27 cellular contexts compared by ENCODE assay signal in the genomic region with DNA sequence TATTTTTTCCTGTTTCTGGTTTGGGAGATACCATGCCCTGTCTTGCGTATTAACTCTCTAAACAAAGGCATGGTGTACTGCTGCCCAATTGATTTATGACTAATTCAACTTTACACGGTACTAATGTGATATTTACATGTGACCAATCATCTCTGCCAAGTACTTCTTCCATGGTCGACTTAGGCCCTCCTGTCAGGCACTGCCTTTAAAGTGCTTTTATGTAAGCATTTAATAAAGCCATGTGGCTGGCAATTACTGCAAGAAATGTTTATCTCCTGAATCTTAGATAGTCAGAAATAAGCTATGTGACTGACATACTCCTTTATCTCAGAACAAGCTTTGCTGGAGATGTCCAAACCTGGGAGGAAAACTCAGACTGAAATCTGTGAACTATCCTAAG.
A peak's percentile ranks its signal among the peaks of the same experiment; 100 is the strongest.
DNase-seq lines count a peak whose midpoint lies in the region; ATAC-seq, FAIRE-seq and TF ChIP-seq lines count a peak whose summit lies in the region.
"Had no signal": no experiment of that assay in that cellular context is flagged by ENCODE, and none has a peak within 500 bp of the region (broad histone marks: within the 10 kb centered on the region; RNA-seq: fewer than 3 reads in every experiment).

No MANE protein-coding gene starts in this region.

- WGBS in body of pancreas, 2 donors = 47 to 50% methylated on average over 3 of the region's 3 CpGs

- H3K9me3 ChIP-seq in body of pancreas = no peaks in the 10 kb centered on the region
- H3K9me3 ChIP-seq: BE2C, gastroesophageal sphincter, sigmoid colon had no signal

- TF ChIP-seq POLR2A in body of pancreas (IDR thresholded peaks at IDR 0.05) = no peak

- no peaks in the 10 kb centered on the region for H3K27me3 ChIP-seq in body of pancreas
- H3K27me3 ChIP-seq: BE2C, gastroesophageal sphincter, hepatocyte, neural progenitor cell, sigmoid colon had no signal

- peaks cover 4% of the 10 kb centered on the region for H3K4me1 ChIP-seq in body of pancreas
- H3K4me1 ChIP-seq: BE2C, neural progenitor cell had no signal

- TF ChIP-seq CTCF in body of pancreas (IDR thresholded peaks at IDR 0.05) (no peak), D721Med (IDR thresholded peaks at IDR 0.05; ENCODE audit: insufficient read depth, missing control alignments) (no peak)

- ATAC-seq in body of pancreas (peak; percentile 30), GM19395 (IDR thresholded peaks at IDR 0.05; ENCODE audit: unreplicated experiment) (no peak), GM21786 (IDR thresholded peaks at IDR 0.05; ENCODE audit: unreplicated experiment) (no peak)
- ATAC-seq: activated CD4-positive, alpha-beta T cell treated with anti-CD3 and anti-CD28 coated beads for 36 hours; activated CD8-positive, alpha-beta T cell treated with anti-CD3 and anti-CD28 coated beads, Interleukin-2, amount 10 ng/mL, durations not matched to agents 7 days and 5 days; gastroesophageal sphincter; left cardiac atrium had no signal

- FAIRE-seq in D721Med (lab: Jason Lieb, UNC) = no peak
- FAIRE-seq: endometrium had no signal

- H3K36me3 ChIP-seq in body of pancreas (replicated peaks in 1 of 2; ENCODE audit: insufficient read depth in 1 of 2, low read depth in 2 of 2) = no peaks in the 10 kb centered on the region
- H3K36me3 ChIP-seq: BE2C, gastroesophageal sphincter, neural progenitor cell, sigmoid colon had no signal

- no peak overlapping the region for H3K27ac ChIP-seq in body of pancreas
- H3K27ac ChIP-seq: gastroesophageal sphincter, hepatocyte, neural progenitor cell, sigmoid colon had no signal

- intact Hi-C loops in body of pancreas (cut with DNase I) = no loop called here

- DNase-seq in DMS79 treated with DMSO at 0.1 percent for 48 hours (lab: John Stamatoyannopoulos, UW) (peak; percentile 93), NCI-H1436 treated with DMSO at 0.1 percent for 48 hours (lab: John Stamatoyannopoulos, UW) (peak; percentile 17), NCI-H748 treated with DMSO at 0.1 percent for 48 hours (lab: John Stamatoyannopoulos, UW) (peak; percentile 28), body of pancreas (no peak), D721Med (ENCODE audit: insufficient read length, low spot score) (no peak)
- DNase-seq in activated CD8-positive, alpha-beta memory T cell treated with anti-CD3 and anti-CD28 coated beads, Interleukin-2, amount 50 U/mL, for 4 hours = no peak
- DNase-seq: ACHN; activated CD4-positive, alpha-beta T cell treated with anti-CD3 and anti-CD28 coated beads for 36 hours; activated CD8-positive, alpha-beta T cell treated with anti-CD3 and anti-CD28 coated beads, Interleukin-2, amount 10 ng/mL, durations not matched to agents 7 days and 5 days; activated effector memory CD4-positive, alpha-beta T cell treated with anti-CD3 and anti-CD28 coated beads, Interleukin-2, amount 50 U/mL, for 16 hours; activated naive CD8-positive, alpha-beta T cell treated with anti-CD3 and anti-CD28 coated beads, Interleukin-2, amount 10 ng/mL, durations not matched to agents 7 days and 5 days; BE2C; CD8-positive, alpha-beta memory T cell; central memory CD4-positive, alpha-beta T cell; GOT3; left cardiac atrium; mammary epithelial cell; NCI-H2171 treated with DMSO at 0.1 percent for 48 hours; posterior cingulate gyrus; sigmoid colon; stimulated activated naive CD4-positive, alpha-beta T cell treated with Interleukin-2 at 50 U/mL for 16 hours had no signal

- no peak overlapping the region for H3K4me3 ChIP-seq in body of pancreas
- H3K4me3 ChIP-seq: gastroesophageal sphincter, hepatocyte, neural progenitor cell, sigmoid colon had no signal

Comparison
In these comparisons a context has a peak if more than half of its experiments do, and no peak if none do; other contexts are left out.
1. DNase-seq: peak in DMS79 treated with DMSO at 0.1 percent for 48 hours (single experiment), NCI-H1436 treated with DMSO at 0.1 percent for 48 hours (single experiment) and NCI-H748 treated with DMSO at 0.1 percent for 48 hours (single experiment); none in body of pancreas (0 of 4), activated CD8-positive, alpha-beta memory T cell treated with anti-CD3 and anti-CD28 coated beads, Interleukin-2, amount 50 U/mL, for 4 hours (single experiment) and D721Med (single experiment).